Comparison of ENCODE assay signal across 19 cellular contexts in genomic region chr10:26507441-26507840, GRCh38.
A peak's percentile ranks its signal among the peaks of the same experiment; 100 is the strongest.
DNase-seq lines count a peak whose midpoint lies in the region; ATAC-seq and TF ChIP-seq lines count a peak whose summit lies in the region.
"Had no signal": no experiment of that assay in that cellular context is flagged by ENCODE, and none has a peak within 500 bp of the region (broad histone marks: within the 10 kb centered on the region; RNA-seq: fewer than 3 reads in every experiment).

No MANE protein-coding gene starts in this region.

- POLR2A ChIA-PET in activated B cell treated with CpG ODN at 0.5 μM for 24 hours (lab: Charles Lee): no interaction called here

- no peaks in the 10 kb centered on the region for H3K27me3 Mint-ChIP-seq in activated naive CD4-positive, alpha-beta T cell treated with anti-CD3 and anti-CD28 coated beads, Interleukin-2, amount 10 ng/mL, durations not matched to agents 7 days and 5 days
- H3K27me3 Mint-ChIP-seq in activated B cell treated with CpG ODN at 0.5 μM for 24 hours: no peaks in the 10 kb centered on the region
- no peaks in the 10 kb centered on the region for H3K27me3 Mint-ChIP-seq in memory B cell
- H3K27me3 Mint-ChIP-seq in type B pancreatic cell: no peaks in the 10 kb centered on the region

- ATAC-seq in activated B cell treated with CpG ODN at 0.5 μM for 24 hours (ENCODE audit: low read depth): no peak
- ATAC-seq in memory B cell (ENCODE audit: low read depth): no peak
- ATAC-seq: pancreas, upper lobe of right lung, WTC11 had no signal

- CTCF ChIA-PET in activated naive CD4-positive, alpha-beta T cell treated with anti-CD3 and anti-CD28 coated beads, Interleukin-2, amount 10 ng/mL, durations not matched to agents 7 days and 5 days (lab: Charles Lee): no interaction called here
- CTCF ChIA-PET in activated B cell treated with CpG ODN at 0.5 μM for 24 hours (lab: Charles Lee): no interaction called here

- H3K27ac Mint-ChIP-seq in activated naive CD4-positive, alpha-beta T cell treated with anti-CD3 and anti-CD28 coated beads, Interleukin-2, amount 10 ng/mL, durations not matched to agents 7 days and 5 days: peak overlapping the region; percentile 63
- H3K27ac Mint-ChIP-seq in activated B cell treated with CpG ODN at 0.5 μM for 24 hours (peak overlapping the region; percentile 20), memory B cell (peak overlapping the region; percentile 77), type B pancreatic cell (no peak overlapping the region)
- H3K27ac Mint-ChIP-seq: WTC11 had no signal

- H3K36me3 Mint-ChIP-seq in activated naive CD4-positive, alpha-beta T cell treated with anti-CD3 and anti-CD28 coated beads, Interleukin-2, amount 10 ng/mL, durations not matched to agents 7 days and 5 days: peaks cover 80% of the 10 kb centered on the region
- H3K36me3 Mint-ChIP-seq in activated B cell treated with CpG ODN at 0.5 μM for 24 hours (ENCODE audit: low read depth) (peaks cover 89% of the 10 kb centered on the region), memory B cell (peaks cover 52% of the 10 kb centered on the region), type B pancreatic cell (no peaks in the 10 kb centered on the region)
- H3K36me3 Mint-ChIP-seq: WTC11 had no signal

- H3K9me3 Mint-ChIP-seq in activated naive CD4-positive, alpha-beta T cell treated with anti-CD3 and anti-CD28 coated beads, Interleukin-2, amount 10 ng/mL, durations not matched to agents 7 days and 5 days: peaks cover under 1% of the 10 kb centered on the region
- H3K9me3 Mint-ChIP-seq in activated B cell treated with CpG ODN at 0.5 μM for 24 hours (peaks cover 1% of the 10 kb centered on the region), memory B cell (no peaks in the 10 kb centered on the region), type B pancreatic cell (peaks cover 8% of the 10 kb centered on the region)
- H3K9me3 Mint-ChIP-seq: activated T-helper 1 cell treated with anti-CD3 and anti-CD28 coated beads, Interleukin-12 subunit alpha, Interleukin-12 subunit beta, Interleukin-2, Interleukin-4 antibody, amounts not matched to agents 30 ng/mL and 10 ng/mL and 1 ng/mL, durations not matched to agents 14 hours and 24 hours and 36 hours; WTC11 had no signal

- H3K4me3 Mint-ChIP-seq in activated naive CD4-positive, alpha-beta T cell treated with anti-CD3 and anti-CD28 coated beads, Interleukin-2, amount 10 ng/mL, durations not matched to agents 7 days and 5 days: no peak overlapping the region
- H3K4me3 Mint-ChIP-seq in activated B cell treated with CpG ODN at 0.5 μM for 24 hours (no peak overlapping the region), memory B cell (no peak overlapping the region), type B pancreatic cell (no peak overlapping the region)
- H3K4me3 Mint-ChIP-seq: activated T-helper 1 cell treated with anti-CD3 and anti-CD28 coated beads, Interleukin-12 subunit alpha, Interleukin-12 subunit beta, Interleukin-2, Interleukin-4 antibody, amounts not matched to agents 30 ng/mL and 10 ng/mL and 1 ng/mL, durations not matched to agents 14 hours and 24 hours and 36 hours; WTC11 had no signal

- peaks cover 3% of the 10 kb centered on the region for H3K4me1 Mint-ChIP-seq in activated naive CD4-positive, alpha-beta T cell treated with anti-CD3 and anti-CD28 coated beads, Interleukin-2, amount 10 ng/mL, durations not matched to agents 7 days and 5 days
- H3K4me1 Mint-ChIP-seq in activated B cell treated with CpG ODN at 0.5 μM for 24 hours: peaks cover 11% of the 10 kb centered on the region
- H3K4me1 Mint-ChIP-seq in memory B cell: peaks cover 17% of the 10 kb centered on the region
- H3K4me1 Mint-ChIP-seq in type B pancreatic cell (ENCODE audit: unreplicated experiment): no peaks in the 10 kb centered on the region
- H3K4me1 Mint-ChIP-seq: WTC11 had no signal

- in situ Hi-C loops in ACHN (cut with HindIII; ENCODE audit: low pct_ligation_motif_present, low pct_unique_long_range_greater_than_20kb, low sequenced_read_pairs): no loop called here

- intact Hi-C loops in activated B cell treated with CpG ODN at 0.5 μM for 24 hours (cut with micrococcal nuclease): no loop called here

- TF ChIP-seq CTCF in activated B cell treated with CpG ODN at 0.5 μM for 24 hours (IDR thresholded peaks at IDR 0.05): no peak
- TF ChIP-seq CTCF in type B pancreatic cell (conservative IDR thresholded peaks at IDR 0.05): no peak

- DNase-seq in activated naive CD4-positive, alpha-beta T cell treated with anti-CD3 and anti-CD28 coated beads, Interleukin-2, amount 10 ng/mL, durations not matched to agents 7 days and 5 days: no peak
- DNase-seq in activated naive CD4-positive, alpha-beta T cell treated with Interleukin-2 at 50 U/mL for 16 hours: no peak
- DNase-seq in activated B cell treated with CpG ODN at 0.5 μM for 24 hours (no peak), memory B cell (ENCODE audit: low spot score in 2 of 2) (no peak), A172 (ENCODE audit: low spot score) (no peak), ACHN (no peak), GDM1 (lab: John Stamatoyannopoulos, UW) (no peak), type B pancreatic cell (ENCODE audit: extremely low spot score, unreplicated experiment) (no peak)
- DNase-seq: colonic mucosa, DMS53, MV-4-11, NCI-H2171, NCI-H524 treated with DMSO at 0.1 percent for 48 hours, pancreas, right lobe of liver, T1000, upper lobe of right lung had no signal
